Comparison of ENCODE assay signal across 23 cellular contexts in genomic region chr7:133009426-133009825, GRCh38.
DNase-seq lines count a peak whose midpoint lies in the region; ATAC-seq, FAIRE-seq and TF ChIP-seq lines count a peak whose summit lies in the region.
"Had no signal": no experiment of that assay in that cellular context is flagged by ENCODE, and none has a peak within 500 bp of the region (broad histone marks: within the 10 kb centered on the region; RNA-seq: fewer than 3 reads in every experiment).

No MANE protein-coding gene starts in this region.

- FAIRE-seq in GM12892 (lab: Jason Lieb, UNC) (peak; percentile 42), K562 (lab: Jason Lieb, UNC) (no peak)
- FAIRE-seq: GM12878, RCC 7860 had no signal

- TF ChIP-seq POLR2A in GM12892 (IDR thresholded peaks at IDR 0.05; ENCODE audit: low read depth, low read length) (no peak), K562 (conservative IDR thresholded peaks at IDR 0.05) (no peak)

- 78% methylated on average over 6 of the region's 6 CpGs for WGBS in K562 (ENCODE audit: insufficient coverage, low coverage, missing lambda C conversion rate)

- ATAC-seq in K562 (peak; percentile 37; the same call in 2 of the 3 replicates), HG02840 (IDR thresholded peaks at IDR 0.05; ENCODE audit: low FRiP score, unreplicated experiment) (no peak)
- ATAC-seq: GM12878 had no signal

- H3K27ac ChIP-seq in K562 (ENCODE audit: extremely low read depth, low read depth, low read length): no peak overlapping the region
- H3K27ac ChIP-seq in subcutaneous abdominal adipose tissue (ENCODE audit: low read depth, low read length): peak overlapping the region; percentile 17
- H3K27ac ChIP-seq: BLaER1 treated with 17β-estradiol and CSF1 and Interleukin-3, amounts not matched to agents 10 nM and 100 nM; GM23248; SJCRH30 had no signal

- DNase-seq in GM12892 (ENCODE audit: insufficient read length): no peak
- no peak for DNase-seq in K562 (ENCODE audit: extremely low read depth in 1 of 4, low spot score in 3 of 4)
- peak; percentile 25 for DNase-seq in fibroblast of villous mesenchyme (ENCODE audit: low read depth)
- no peak for DNase-seq in NCI-H2196 treated with DMSO at 0.1 percent for 48 hours (lab: John Stamatoyannopoulos, UW; ENCODE audit: unreplicated experiment)
- DNase-seq in activated effector memory CD4-positive, alpha-beta T cell treated with anti-CD3 and anti-CD28 coated beads, Interleukin-2, amount 50 U/mL, for 16 hours: no peak
- DNase-seq: CD4-positive, alpha-beta memory T cell; DMS 273 treated with DMSO at 0.1 percent for 48 hours; DMS79 treated with DMSO at 0.1 percent for 48 hours; GM23248; Karpas-422; NCI-H1417; NCI-H1694 treated with DMSO at 0.1 percent for 48 hours; NCI-H2081 treated with DMSO at 0.1 percent for 48 hours; NCI-H2171 treated with DMSO at 0.1 percent for 48 hours; NCI-H446; OCI-M1; SJCRH30 had no signal

- TF ChIP-seq CTCF in K562 (IDR thresholded peaks at IDR 0.05 in 2 of 3, conservative IDR thresholded peaks at IDR 0.05 in 1 of 3; ENCODE audit: insufficient read depth in 2 of 3, low read depth in 1 of 3, low read length in 3 of 3): no peak
- TF ChIP-seq CTCF in fibroblast of villous mesenchyme (IDR thresholded peaks at IDR 0.05; ENCODE audit: insufficient read depth, low read depth, low read length): no peak

- intact Hi-C loops in K562 (cut with micrococcal nuclease): no loop called here

- H3K4me2 ChIP-seq in K562 (ENCODE audit: insufficient read depth, low read length): no peak overlapping the region

- no TSS peak for BruUV-seq in K562 (replicated peaks; lab: Mats Ljungman, UMichigan)

- in situ Hi-C loops in K562 (cut with MboI): no loop called here

- H3K4me3 ChIP-seq in K562 (no peak overlapping the region), fibroblast of villous mesenchyme (ENCODE audit: low read depth, low read length) (no peak overlapping the region), subcutaneous abdominal adipose tissue (ENCODE audit: low read depth in 1 of 5, low read length in 5 of 5) (no peak overlapping the region)
- H3K4me3 ChIP-seq: BLaER1 treated with 17β-estradiol and CSF1 and Interleukin-3, amounts not matched to agents 10 nM and 100 nM; GM12878; GM23248; SJCRH30 had no signal

- H3K27me3 ChIP-seq in K562 (ENCODE audit: control insufficient read depth in 2 of 2, insufficient read depth in 2 of 2, low read length in 2 of 2): no peaks in the 10 kb centered on the region
- no peaks in the 10 kb centered on the region for H3K27me3 ChIP-seq in subcutaneous abdominal adipose tissue (ENCODE audit: control insufficient read depth in 5 of 5, insufficient read depth in 4 of 5, low read length in 5 of 5)
- H3K27me3 ChIP-seq: BLaER1 treated with 17β-estradiol and CSF1 and Interleukin-3, amounts not matched to agents 10 nM and 100 nM; SJCRH30 had no signal

- H2AFZ ChIP-seq in K562 (ENCODE audit: low read depth, low read length): no peak overlapping the region
- H2AFZ ChIP-seq: GM23248 had no signal

- no peaks in the 10 kb centered on the region for H3K9me1 ChIP-seq in K562 (ENCODE audit: control insufficient read depth, insufficient read depth, low read length)

- no peak for TF ChIP-seq EP300 in K562 (IDR thresholded peaks at IDR 0.05; ENCODE audit: low read length)

- H3K4me1 ChIP-seq in K562 (replicated peaks in 1 of 2; ENCODE audit: control insufficient read depth in 2 of 2, insufficient read depth in 2 of 2, low read length in 2 of 2): peaks cover 0 to 3% of the 10 kb centered on the region in 2 experiments; a peak in 3 of 5 replicates
- peaks cover 0 to 14% (median 10%) of the 10 kb centered on the region in 5 donors for H3K4me1 ChIP-seq in subcutaneous abdominal adipose tissue (ENCODE audit: control insufficient read depth in 5 of 5, insufficient read depth in 5 of 5, low read length in 5 of 5)
- H3K4me1 ChIP-seq: Caco-2, SJCRH30 had no signal

- no peaks in the 10 kb centered on the region for H4K20me1 ChIP-seq in K562 (replicated peaks; ENCODE audit: control insufficient read depth, insufficient read depth, low read length)

- CTCF ChIA-PET in K562 (lab: Yijun Ruan, JAX; ENCODE audit: low intra/inter-chr PET ratio): no interaction called here

- peaks cover 76% of the 10 kb centered on the region for H3K79me2 ChIP-seq in K562 (ENCODE audit: control insufficient read depth, insufficient read depth, low read length)

- POLR2A ChIA-PET in K562 (lab: Yijun Ruan, JAX): no interaction called here

- H3K36me3 ChIP-seq in K562 (ENCODE audit: control insufficient read depth, insufficient read depth, low read length): peaks cover 16% of the 10 kb centered on the region; the same call in 2 of the 3 replicates
- no peaks in the 10 kb centered on the region for H3K36me3 ChIP-seq in subcutaneous abdominal adipose tissue (ENCODE audit: control insufficient read depth in 5 of 5, insufficient read depth in 5 of 5, low read length in 5 of 5)

- H3K9me3 ChIP-seq in K562 (replicated peaks; ENCODE audit: control insufficient read depth, insufficient read depth, low read depth, low read length) (no peaks in the 10 kb centered on the region), subcutaneous abdominal adipose tissue (ENCODE audit: control insufficient read depth in 5 of 5, low read length in 5 of 5) (no peaks in the 10 kb centered on the region)
- H3K9me3 ChIP-seq: Caco-2 had no signal

- no peak overlapping the region for H3K9ac ChIP-seq in K562 (ENCODE audit: insufficient read depth in 1 of 2, low read depth in 2 of 2, low read length in 2 of 2)
- no peak overlapping the region for H3K9ac ChIP-seq in subcutaneous abdominal adipose tissue (ENCODE audit: low read length in 5 of 5)
- H3K9ac ChIP-seq: BLaER1 treated with 17β-estradiol and CSF1 and Interleukin-3, amounts not matched to agents 10 nM and 100 nM; GM23248 had no signal

- TF ChIP-seq RAD21 in K562 (CRISPR knock-in tag; conservative IDR thresholded peaks at IDR 0.05 in 1 of 2, IDR thresholded peaks at IDR 0.05 in 1 of 2): no peak

TF ChIP-seq in K562, 482 proteins besides CTCF, POLR2A, EP300 and RAD21:
- no peak for TF ChIP-seq STAT5A (IDR thresholded peaks at IDR 0.05; ENCODE audit: borderline replicate concordance, low read length)
- TF ChIP-seq CREB3L1 (IDR thresholded peaks at IDR 0.05; ENCODE audit: borderline replicate concordance, low read depth): no peak
- no peak for TF ChIP-seq GATAD2B (IDR thresholded peaks at IDR 0.05; ENCODE audit: borderline replicate concordance)
- no peak for TF ChIP-seq FOXA3 (CRISPR knock-in tag; conservative IDR thresholded peaks at IDR 0.05 in 1 of 2, IDR thresholded peaks at IDR 0.05 in 1 of 2)
